ENCODE assay signal across 16 cellular contexts in the genomic region with DNA sequence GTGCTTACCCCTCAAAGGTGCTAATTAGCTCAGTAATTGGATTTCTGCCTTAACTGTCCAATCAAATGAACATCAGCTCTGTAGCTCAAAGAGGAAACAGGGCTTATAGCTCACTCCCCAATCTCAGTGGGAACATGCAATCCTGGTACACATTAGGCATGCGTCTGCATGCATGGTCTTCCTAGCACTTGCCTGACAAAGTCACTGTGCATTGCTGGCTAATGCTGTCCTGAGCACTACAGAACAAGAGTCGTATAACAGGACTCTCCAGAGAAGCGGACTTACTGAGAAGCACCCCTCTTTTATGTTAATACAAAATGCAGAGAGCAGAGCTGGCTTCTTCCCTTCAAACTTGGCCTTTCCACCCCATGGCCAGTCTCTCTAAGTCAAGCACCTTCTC.
DNase-seq lines count a peak whose midpoint lies in the region; ATAC-seq and TF ChIP-seq lines count a peak whose summit lies in the region.
"Had no signal": no experiment of that assay in that cellular context is flagged by ENCODE, and none has a peak within 500 bp of the region (broad histone marks: within the 10 kb centered on the region; RNA-seq: fewer than 3 reads in every experiment).

No MANE protein-coding gene starts in this region.

- peaks cover 6% of the 10 kb centered on the region; the same call in 1 of the 3 replicates for H3K4me1 Mint-ChIP-seq in GM23338
- peaks cover 3% of the 10 kb centered on the region for H3K4me1 Mint-ChIP-seq in neural progenitor cell

- H3K27me3 ChIP-seq in GM23338 (ENCODE audit: insufficient read depth) (no peaks in the 10 kb centered on the region), neural progenitor cell (no peaks in the 10 kb centered on the region), MG63 (no peaks in the 10 kb centered on the region)
- H3K27me3 ChIP-seq: Peyer's patch had no signal

- H3K4me3 Mint-ChIP-seq in GM23338 (no peak overlapping the region), neural progenitor cell (no peak overlapping the region)
- H3K4me3 Mint-ChIP-seq: CD4-positive, CD25-positive, alpha-beta regulatory T cell; H9; HFFc6; IgD-negative memory B cell had no signal

- H3K9me3 Mint-ChIP-seq in GM23338 (peaks cover 4% of the 10 kb centered on the region; the same call in 2 of the 3 replicates), neural progenitor cell (no peaks in the 10 kb centered on the region)
- H3K9me3 Mint-ChIP-seq: CD4-positive, CD25-positive, alpha-beta regulatory T cell; H9; HFFc6; IgD-negative memory B cell had no signal

- in situ Hi-C loops in G401 (cut with HindIII; ENCODE audit: low sequenced_read_pairs), result no loop called here

- DNase-seq in G401 (ENCODE audit: low spot score) (peak; percentile 4), GM23338 (ENCODE audit: low spot score) (no peak), epithelial cell of esophagus (ENCODE audit: low read depth) (peak; percentile 70), neural progenitor cell (ENCODE audit: low spot score) (peak; percentile 24), MG63 (no peak)
- DNase-seq: CD4-positive, CD25-positive, alpha-beta regulatory T cell; H9; HFFc6; NCI-H1694; NCI-H446 treated with DMSO at 0.1 percent for 48 hours; NCI-H526 treated with DMSO at 0.1 percent for 48 hours; Peyer's patch had no signal

- no peaks in the 10 kb centered on the region for H3F3A ChIP-seq in GM23338 (replicated peaks; ENCODE audit: low read depth)
- H3F3A ChIP-seq in neural progenitor cell (ENCODE audit: low read depth), result peaks cover 11% of the 10 kb centered on the region

- no peak overlapping the region for H3K9ac ChIP-seq in neural progenitor cell

- H3K4me3 ChIP-seq in GM23338 (no peak overlapping the region), epithelial cell of esophagus (ENCODE audit: low read length) (no peak overlapping the region), neural progenitor cell (no peak overlapping the region), MG63 (no peak overlapping the region)
- H3K4me3 ChIP-seq: GM12878, Peyer's patch had no signal

- H3K27ac ChIP-seq in GM23338 (ENCODE audit: low read depth) (no peak overlapping the region), neural progenitor cell (no peak overlapping the region)
- H3K27ac ChIP-seq: Peyer's patch had no signal

- H3K9me3 ChIP-seq in neural progenitor cell (ENCODE audit: low read depth) (no peaks in the 10 kb centered on the region), MG63 (peaks cover 4% of the 10 kb centered on the region; the same call in 1 of the 2 replicates)
- H3K9me3 ChIP-seq: Peyer's patch had no signal

- TF ChIP-seq CTCF in GM23338 (conservative IDR thresholded peaks at IDR 0.05; ENCODE audit: low read depth in 2 of 2), result no peak
- no peak for TF ChIP-seq CTCF in epithelial cell of esophagus (IDR thresholded peaks at IDR 0.05; ENCODE audit: insufficient read depth, low read depth, low read length, missing control alignments)
- no peak for TF ChIP-seq CTCF in neural progenitor cell (IDR thresholded peaks at IDR 0.05)

- H3K36me3 Mint-ChIP-seq in GM23338 (ENCODE audit: low read depth) (peaks cover 11% of the 10 kb centered on the region), neural progenitor cell (peaks cover 2% of the 10 kb centered on the region)

- no peaks in the 10 kb centered on the region for H3K27me3 Mint-ChIP-seq in GM23338 (ENCODE audit: insufficient read depth, low read depth, poor library complexity)
- no peaks in the 10 kb centered on the region for H3K27me3 Mint-ChIP-seq in neural progenitor cell (ENCODE audit: insufficient read depth, low read depth)
- H3K27me3 Mint-ChIP-seq: CD4-positive, CD25-positive, alpha-beta regulatory T cell; IgD-negative memory B cell had no signal

- H3K79me2 ChIP-seq in GM23338 (replicated peaks; ENCODE audit: insufficient read depth) (no peaks in the 10 kb centered on the region), neural progenitor cell (ENCODE audit: low read depth) (no peaks in the 10 kb centered on the region)

- H3K36me3 ChIP-seq in GM23338 (ENCODE audit: insufficient read depth) (no peaks in the 10 kb centered on the region), neural progenitor cell (peaks cover 7% of the 10 kb centered on the region), MG63 (no peaks in the 10 kb centered on the region)
- H3K36me3 ChIP-seq: Peyer's patch had no signal

- ATAC-seq in GM23338 (peak; percentile 59), HG03439 (IDR thresholded peaks at IDR 0.05; ENCODE audit: unreplicated experiment) (no peak), HG02938 (IDR thresholded peaks at IDR 0.05; ENCODE audit: unreplicated experiment) (no peak)

- H2AFZ ChIP-seq in GM23338 (no peak overlapping the region), neural progenitor cell (replicated peaks) (no peak overlapping the region)

- H3K4me2 ChIP-seq in GM23338, result no peak overlapping the region
- H3K4me2 ChIP-seq in neural progenitor cell, result peak overlapping the region; percentile 10

- H3K9me2 ChIP-seq in GM23338 (ENCODE audit: insufficient read depth), result no peaks in the 10 kb centered on the region

- H4K20me1 ChIP-seq in GM23338 (replicated peaks; ENCODE audit: insufficient read depth) (no peaks in the 10 kb centered on the region; the same call in 1 of the 2 replicates), neural progenitor cell (ENCODE audit: low read depth) (peaks cover 6% of the 10 kb centered on the region)

- no peak overlapping the region for H3K27ac Mint-ChIP-seq in GM23338
- H3K27ac Mint-ChIP-seq in neural progenitor cell, result no peak overlapping the region
- H3K27ac Mint-ChIP-seq: CD4-positive, CD25-positive, alpha-beta regulatory T cell; HFFc6; IgD-negative memory B cell had no signal

- H3K4me1 ChIP-seq in GM23338 (ENCODE audit: insufficient read depth) (peaks cover 7% of the 10 kb centered on the region; the same call in 1 of the 2 replicates), neural progenitor cell (peaks cover 32% of the 10 kb centered on the region)
- H3K4me1 ChIP-seq: Peyer's patch had no signal

TF ChIP-seq in GM23338, 12 proteins besides CTCF, POLR2A, EP300 and RAD21 (continues in another document):
- no peak for TF ChIP-seq ZNF114 (CRISPR knock-in tag; IDR thresholded peaks at IDR 0.05)
- no peak for TF ChIP-seq CREB1 (CRISPR knock-in tag; IDR thresholded peaks at IDR 0.05; ENCODE audit: low read depth)
- no peak for TF ChIP-seq NANOG (IDR thresholded peaks at IDR 0.05; ENCODE audit: borderline replicate concordance)
- TF ChIP-seq, protein P1, sequence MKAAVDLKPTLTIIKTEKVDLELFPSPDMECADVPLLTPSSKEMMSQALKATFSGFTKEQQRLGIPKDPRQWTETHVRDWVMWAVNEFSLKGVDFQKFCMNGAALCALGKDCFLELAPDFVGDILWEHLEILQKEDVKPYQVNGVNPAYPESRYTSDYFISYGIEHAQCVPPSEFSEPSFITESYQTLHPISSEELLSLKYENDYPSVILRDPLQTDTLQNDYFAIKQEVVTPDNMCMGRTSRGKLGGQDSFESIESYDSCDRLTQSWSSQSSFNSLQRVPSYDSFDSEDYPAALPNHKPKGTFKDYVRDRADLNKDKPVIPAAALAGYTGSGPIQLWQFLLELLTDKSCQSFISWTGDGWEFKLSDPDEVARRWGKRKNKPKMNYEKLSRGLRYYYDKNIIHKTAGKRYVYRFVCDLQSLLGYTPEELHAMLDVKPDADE (IDR thresholded peaks at IDR 0.05), result no peak

Comparison
In these comparisons a context has a peak if more than half of its experiments do, and no peak if none do; other contexts are left out.
1. DNase-seq: peak in G401 (single experiment), epithelial cell of esophagus (single experiment) and neural progenitor cell (single experiment); none in GM23338 (single experiment) and MG63 (single experiment).